8 cellular contexts compared by ENCODE assay signal in genomic region chr13:57629821-57630235, GRCh38. TPM values are rescaled to one million over a fixed set of nuclear protein-coding genes. Genes with fewer than 3 reads are reported as not detected.
DNase-seq lines count a peak whose midpoint lies in the region; ATAC-seq and TF ChIP-seq lines count a peak whose summit lies in the region.

No MANE protein-coding gene starts in this region.

- ATAC-seq in GM21367 (IDR thresholded peaks at IDR 0.05; ENCODE audit: unreplicated experiment), result no peak
- no peak for ATAC-seq in GM21717 (IDR thresholded peaks at IDR 0.05; ENCODE audit: unreplicated experiment)

- intact Hi-C loops in esophagus muscularis mucosa (cut with DNase I), result loop anchor here (10.0 kb wide), 1 partner anchor 225 kb away; no protein-coding TSS in a partner anchor

- POLR2A ChIA-PET in activated CD4-positive, alpha-beta memory T cell treated with anti-CD3 and anti-CD28 coated beads, Interleukin-2, amount 10 ng/mL, durations not matched to agents 7 days and 5 days (lab: Charles Lee), result no interaction called here

- peaks cover 24 to 51% (median 37%) of the 10 kb centered on the region in 4 donors for H3K4me1 ChIP-seq in esophagus muscularis mucosa

- in situ Hi-C loops in G401 (cut with HindIII; ENCODE audit: low sequenced_read_pairs) (no loop called here), KBM-7 (cut with MboI; ENCODE audit: low pct_unique_long_range_greater_than_20kb, low sequenced_read_pairs) (no loop called here)

- H3K36me3 ChIP-seq in esophagus muscularis mucosa, result no peaks in the 10 kb centered on the region

- H3K9me3 ChIP-seq in esophagus muscularis mucosa, result no peaks in the 10 kb centered on the region

- TF ChIP-seq POLR2A in esophagus muscularis mucosa (IDR thresholded peaks at IDR 0.05; ENCODE audit: low read depth), result peak; percentile 48

- H3K27me3 Mint-ChIP-seq in activated CD4-positive, alpha-beta memory T cell treated with anti-CD3 and anti-CD28 coated beads, Interleukin-2, amount 10 ng/mL, durations not matched to agents 7 days and 5 days, result peaks cover 61% of the 10 kb centered on the region
- peaks cover 35% of the 10 kb centered on the region for H3K27me3 Mint-ChIP-seq in mesothelial cell of epicardium (ENCODE audit: low read depth)

- peaks cover 31% of the 10 kb centered on the region for H3K4me1 Mint-ChIP-seq in activated CD4-positive, alpha-beta memory T cell treated with anti-CD3 and anti-CD28 coated beads, Interleukin-2, amount 10 ng/mL, durations not matched to agents 7 days and 5 days
- H3K4me1 Mint-ChIP-seq in mesothelial cell of epicardium, result peaks cover 46% of the 10 kb centered on the region

- H3K27ac ChIP-seq in esophagus muscularis mucosa (replicated peaks in 1 of 4) (peak overlapping the region in 2 of 4 donors; percentile 19 to 71), substantia nigra (ENCODE audit: low read depth, low read length, poor library complexity, severe bottlenecking) (peak overlapping the region; percentile 90)

- CTCF ChIA-PET in activated CD4-positive, alpha-beta memory T cell treated with anti-CD3 and anti-CD28 coated beads, Interleukin-2, amount 10 ng/mL, durations not matched to agents 7 days and 5 days (lab: Charles Lee), result no interaction called here

- peak overlapping the region; percentile 40 for H3K27ac Mint-ChIP-seq in activated CD4-positive, alpha-beta memory T cell treated with anti-CD3 and anti-CD28 coated beads, Interleukin-2, amount 10 ng/mL, durations not matched to agents 7 days and 5 days
- peak overlapping the region; percentile 76 for H3K27ac Mint-ChIP-seq in mesothelial cell of epicardium

- TF ChIP-seq CTCF in esophagus muscularis mucosa (IDR thresholded peaks at IDR 0.05) (no peak), mesothelial cell of epicardium (IDR thresholded peaks at IDR 0.05; ENCODE audit: unreplicated experiment) (no peak)

- no peak for TF ChIP-seq EP300 in esophagus muscularis mucosa (IDR thresholded peaks at IDR 0.05)

- peaks cover 0 to 92% (median 44%) of the 10 kb centered on the region in 4 donors for H3K27me3 ChIP-seq in esophagus muscularis mucosa

- WGBS in esophagus muscularis mucosa, result 1% methylated on average over 15 of the region's 34 CpGs

- H3K4me3 ChIP-seq in esophagus muscularis mucosa, result peak overlapping the region; percentile 59 to 67 (median 60)

- DNase-seq in G401 (ENCODE audit: low spot score) (peak; percentile 90), KBM-7 (peak; percentile 72), esophagus muscularis mucosa (ENCODE audit: extremely low spot score) (peak; percentile 96), mesothelial cell of epicardium (ENCODE audit: low spot score in 2 of 2, unreplicated experiment in 2 of 2) (peak; percentile 87 to 94), substantia nigra (lab: John Stamatoyannopoulos, UW) (peak; percentile 60 to 99 (median 96))
- peak; percentile 33 for DNase-seq in activated CD4-positive, alpha-beta memory T cell treated with anti-CD3 and anti-CD28 coated beads, Interleukin-2, amount 10 ng/mL, durations not matched to agents 7 days and 5 days

- peaks cover 20% of the 10 kb centered on the region for H3K36me3 Mint-ChIP-seq in activated CD4-positive, alpha-beta memory T cell treated with anti-CD3 and anti-CD28 coated beads, Interleukin-2, amount 10 ng/mL, durations not matched to agents 7 days and 5 days (ENCODE audit: low read depth)
- peaks cover 3% of the 10 kb centered on the region for H3K36me3 Mint-ChIP-seq in mesothelial cell of epicardium

- H3K9me3 Mint-ChIP-seq in activated CD4-positive, alpha-beta memory T cell treated with anti-CD3 and anti-CD28 coated beads, Interleukin-2, amount 10 ng/mL, durations not matched to agents 7 days and 5 days, result peaks cover 3% of the 10 kb centered on the region
- no peaks in the 10 kb centered on the region for H3K9me3 Mint-ChIP-seq in mesothelial cell of epicardium

- H3K4me3 Mint-ChIP-seq in activated CD4-positive, alpha-beta memory T cell treated with anti-CD3 and anti-CD28 coated beads, Interleukin-2, amount 10 ng/mL, durations not matched to agents 7 days and 5 days, result peak overlapping the region; percentile 46
- H3K4me3 Mint-ChIP-seq in mesothelial cell of epicardium, result peak overlapping the region; percentile 89

RNA-seq across cellular contexts. Expression of gene PCDH17, which starts 1.7 kb away (rescaled TPM):
- not detected in 2 replicates for total RNA-seq in G401 (2014; rRNA removed; shearing (Covaris generic))
- not detected for total RNA-seq in activated CD4-positive, alpha-beta memory T cell treated with anti-CD3 and anti-CD28 coated beads, Interleukin-2, amount 10 ng/mL, durations not matched to agents 7 days and 5 days
- total RNA-seq in esophagus muscularis mucosa, result 1 to 10 TPM; 5.0 to 9.5 (median 8.3) TPM
- 9.3 to 9.6 TPM (median 9.4 TPM) in 3 replicates for total RNA-seq in mesothelial cell of epicardium

Comparison
In these comparisons a context has a peak if more than half of its experiments do, and no peak if none do; other contexts are left out.
1. DNase-seq: peak in every context shown above with its lines; median percentile 96 in esophagus muscularis mucosa; 96 in substantia nigra; 90 in mesothelial cell of epicardium; 90 in G401; 72 in KBM-7; 33 in activated CD4-positive, alpha-beta memory T cell treated with anti-CD3 and anti-CD28 coated beads, Interleukin-2, amount 10 ng/mL, durations not matched to agents 7 days and 5 days.